14 cellular contexts compared by ENCODE assay signal in genomic region chr2:167438206-167438605, GRCh38.
DNase-seq lines count a peak whose midpoint lies in the region; ATAC-seq and TF ChIP-seq lines count a peak whose summit lies in the region.
"Had no signal": no experiment of that assay in that cellular context is flagged by ENCODE, and none has a peak within 500 bp of the region (broad histone marks: within the 10 kb centered on the region; RNA-seq: fewer than 3 reads in every experiment).

No MANE protein-coding gene starts in this region.

- no peaks in the 10 kb centered on the region for H3K27me3 ChIP-seq in HUES48 (ENCODE audit: control insufficient read depth, insufficient read depth, low read length)
- H3K27me3 ChIP-seq in mammary epithelial cell (ENCODE audit: insufficient read depth, low read length): no peaks in the 10 kb centered on the region
- no peaks in the 10 kb centered on the region for H3K27me3 ChIP-seq in kidney epithelial cell (ENCODE audit: control insufficient read depth, insufficient read depth, low read length)
- H3K27me3 ChIP-seq: left lung, upper lobe of right lung had no signal

- H3K27ac ChIP-seq in HUES48 (ENCODE audit: low read depth, low read length) (peak overlapping the region; percentile 84), mammary epithelial cell (ENCODE audit: insufficient read depth, low read depth, low read length) (no peak overlapping the region)
- H3K27ac ChIP-seq: left lung, prostate gland, SK-N-MC, upper lobe of right lung had no signal

- H3K79me2 ChIP-seq in mammary epithelial cell (ENCODE audit: insufficient read depth, low read length): no peaks in the 10 kb centered on the region

- dilution Hi-C loops in mammary epithelial cell (cut with HindIII; ENCODE audit: low sequenced_read_pairs): no loop called here

- no peak overlapping the region for H3K4me3 ChIP-seq in HUES48 (ENCODE audit: low read depth, low read length)
- no peak overlapping the region for H3K4me3 ChIP-seq in mammary epithelial cell (replicated peaks in 1 of 3; ENCODE audit: insufficient read depth in 1 of 3, low read depth in 2 of 3, low read length in 3 of 3)
- no peak overlapping the region for H3K4me3 ChIP-seq in kidney epithelial cell (ENCODE audit: low read depth, low read length)
- H3K4me3 ChIP-seq: left lung, prostate gland, SK-N-MC, upper lobe of right lung had no signal

- CTCF ChIA-PET in mammary epithelial cell (lab: Charles Lee; ENCODE audit: low non-redundant PET): interaction anchor here (0.6 kb wide), 1 partner anchor 55 kb away, joined by 3 read pairs; no protein-coding TSS in a partner anchor

- peaks cover 20% of the 10 kb centered on the region for H3K4me1 ChIP-seq in HUES48 (ENCODE audit: control insufficient read depth, insufficient read depth, low read length)
- no peaks in the 10 kb centered on the region for H3K4me1 ChIP-seq in mammary epithelial cell (ENCODE audit: insufficient read depth, low read length)
- H3K4me1 ChIP-seq: left lung, prostate gland, upper lobe of right lung had no signal

- BruUV-seq in mammary epithelial cell (replicated peaks; lab: Mats Ljungman, UMichigan): no TSS peak

- no peak overlapping the region for H3K4me2 ChIP-seq in mammary epithelial cell (ENCODE audit: insufficient read depth, low read depth, low read length)

- intact Hi-C loops in mammary epithelial cell (cut with micrococcal nuclease): no loop called here

- in situ Hi-C loops in mammary epithelial cell (cut with MboI; ENCODE audit: low sequenced_read_pairs in 2 of 2): no loop called here

- DNase-seq in A172 (ENCODE audit: low spot score) (peak; percentile 83), mammary epithelial cell (peak; percentile 24), kidney epithelial cell (ENCODE audit: low read depth) (peak; percentile 72), amygdala (lab: John Stamatoyannopoulos, UW) (no peak), KG1 (lab: John Stamatoyannopoulos, UW) (no peak)
- DNase-seq in activated effector memory CD4-positive, alpha-beta T cell treated with Interleukin-2 at 50 U/mL for 16 hours: no peak
- DNase-seq: activated CD4-positive, alpha-beta T cell treated with anti-CD3 and anti-CD28 coated beads, Interleukin-2, amount 10 ng/mL, durations not matched to agents 24 days and 14 days; left lung; NCI-H510A treated with DMSO at 0.1 percent for 48 hours; upper lobe of right lung had no signal

- H3K36me3 ChIP-seq in HUES48 (ENCODE audit: control insufficient read depth, insufficient read depth, low read length) (no peaks in the 10 kb centered on the region), mammary epithelial cell (ENCODE audit: insufficient read depth, low read length) (no peaks in the 10 kb centered on the region), kidney epithelial cell (ENCODE audit: control insufficient read depth, insufficient read depth, low read length) (no peaks in the 10 kb centered on the region)
- H3K36me3 ChIP-seq: left lung, prostate gland, upper lobe of right lung had no signal

- H3K9me3 ChIP-seq in HUES48 (ENCODE audit: control insufficient read depth, insufficient read depth, low read length) (no peaks in the 10 kb centered on the region), mammary epithelial cell (replicated peaks; ENCODE audit: insufficient read depth, low read length) (no peaks in the 10 kb centered on the region)
- H3K9me3 ChIP-seq: left lung, prostate gland, upper lobe of right lung had no signal

- no peak for ATAC-seq in HG03025 (IDR thresholded peaks at IDR 0.05; ENCODE audit: low FRiP score, unreplicated experiment)
- ATAC-seq: left lung, upper lobe of right lung had no signal

- no peak overlapping the region for H2AFZ ChIP-seq in mammary epithelial cell (ENCODE audit: low read depth, low read length)

- TF ChIP-seq CTCF in mammary epithelial cell (conservative IDR thresholded peaks at IDR 0.05 in 1 of 2, IDR thresholded peaks at IDR 0.05 in 1 of 2; ENCODE audit: extremely low read depth in 1 of 2, insufficient read depth in 1 of 2, low read depth in 1 of 2, low read length in 2 of 2): no peak
- TF ChIP-seq CTCF in kidney epithelial cell (IDR thresholded peaks at IDR 0.05; ENCODE audit: insufficient read depth, low read length, poor library complexity, severe bottlenecking): no peak

- H4K20me1 ChIP-seq in mammary epithelial cell (ENCODE audit: insufficient read depth, low read length): no peaks in the 10 kb centered on the region

- no peak overlapping the region for H3K9ac ChIP-seq in HUES48 (ENCODE audit: low read depth, low read length)
- H3K9ac ChIP-seq in mammary epithelial cell (ENCODE audit: insufficient read depth, low read length): no peak overlapping the region

- 36% methylated on average over 2 of the region's 2 CpGs for WGBS in mammary epithelial cell (ENCODE audit: low coverage, missing lambda C conversion rate)

Comparison
In these comparisons a context has a peak if more than half of its experiments do, and no peak if none do; other contexts are left out.
1. DNase-seq: peak in A172 (single experiment), mammary epithelial cell (single experiment) and kidney epithelial cell (single experiment); none in amygdala (0 of 56), activated effector memory CD4-positive, alpha-beta T cell treated with Interleukin-2 at 50 U/mL for 16 hours (single experiment) and KG1 (single experiment).